ENCODE assay signal across 8 cellular contexts in the genomic region with DNA sequence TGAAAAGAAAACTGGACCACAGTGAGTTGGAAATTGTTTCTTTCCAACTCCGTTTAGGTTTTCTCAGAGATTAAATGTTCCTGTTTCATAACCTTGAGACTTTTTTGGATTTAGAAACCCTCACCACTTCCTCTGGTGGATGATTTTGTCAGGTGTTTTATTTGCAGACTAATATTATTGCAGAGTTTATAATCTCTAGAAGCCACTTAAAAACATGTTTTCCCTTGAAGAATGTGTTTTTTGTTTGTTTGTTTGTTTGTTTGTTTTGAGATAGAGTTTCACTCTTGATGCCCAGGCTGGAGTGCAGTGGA. TPM values are rescaled to one million over a fixed set of nuclear protein-coding genes. Genes with fewer than 3 reads are reported as not detected.
A peak's percentile ranks its signal among the peaks of the same experiment; 100 is the strongest.
DNase-seq lines count a peak whose midpoint lies in the region; ATAC-seq and TF ChIP-seq lines count a peak whose summit lies in the region.

No MANE protein-coding gene starts in this region.

- peaks cover 9% of the 10 kb centered on the region for H3K36me3 Mint-ChIP-seq in CD8-positive, alpha-beta T cell

- peak overlapping the region; percentile 64 for H3K27ac ChIP-seq in CD8-positive, alpha-beta T cell (ENCODE audit: low read depth, low read length)
- H3K27ac ChIP-seq in duodenal mucosa (ENCODE audit: low read depth, low read length) (no peak overlapping the region), neutrophil (peak overlapping the region; percentile 86)

- peak overlapping the region; percentile 98 for H3K4me3 Mint-ChIP-seq in CD8-positive, alpha-beta T cell

- H3K4me1 Mint-ChIP-seq in CD8-positive, alpha-beta T cell (ENCODE audit: low read depth): peaks cover 23% of the 10 kb centered on the region

- TF ChIP-seq CTCF in CD8-positive, alpha-beta T cell (IDR thresholded peaks at IDR 0.05): no peak
- no peak for TF ChIP-seq CTCF in neutrophil (IDR thresholded peaks at IDR 0.05)

- H3K27me3 Mint-ChIP-seq in CD8-positive, alpha-beta T cell (ENCODE audit: low read depth): no peaks in the 10 kb centered on the region

- H3K9me3 Mint-ChIP-seq in CD8-positive, alpha-beta T cell: no peaks in the 10 kb centered on the region

- peaks cover 11% of the 10 kb centered on the region for H3K4me1 ChIP-seq in CD8-positive, alpha-beta T cell (ENCODE audit: insufficient read depth, low read length)
- peaks cover 8 to 10% of the 10 kb centered on the region in 2 donors for H3K4me1 ChIP-seq in duodenal mucosa (ENCODE audit: control insufficient read depth in 1 of 2, insufficient read depth in 2 of 2, low read length in 2 of 2)
- H3K4me1 ChIP-seq in neutrophil (ENCODE audit: control insufficient read depth in 1 of 2, insufficient read depth in 1 of 2, low read depth in 1 of 2, low read length in 1 of 2): peaks cover 22 to 23% of the 10 kb centered on the region in 2 experiments

- intact Hi-C loops in CD8-positive, alpha-beta T cell (cut with DNase I, micrococcal nuclease): loop anchor here (1.0 to 10.0 kb wide), 8 partner anchors 66 to 1116 kb away; a partner anchor contains a TSS

- POLR2A ChIA-PET in CD8-positive, alpha-beta T cell (lab: Charles Lee): interaction anchor here (1.5 kb wide), 1 partner anchor 65 kb away, joined by 7 read pairs; a partner anchor contains a TSS

- DNase-seq in CD8-positive, alpha-beta T cell: no peak
- DNase-seq in MG63 (no peak), NCI-H187 treated with DMSO at 0.1 percent for 48 hours (lab: John Stamatoyannopoulos, UW) (no peak), NCI-H774 (lab: John Stamatoyannopoulos, UW) (no peak), NCI-H69 (lab: John Stamatoyannopoulos, UW) (no peak)

- peak overlapping the region; percentile 91 for H3K4me3 ChIP-seq in CD8-positive, alpha-beta T cell (ENCODE audit: low read depth, low read length)
- peak overlapping the region; percentile 85 for H3K4me3 ChIP-seq in MG63
- H3K4me3 ChIP-seq in duodenal mucosa (ENCODE audit: low read depth in 1 of 2, low read length in 2 of 2): peak overlapping the region; percentile 96 to 100
- peak overlapping the region; percentile 91 to 94 for H3K4me3 ChIP-seq in neutrophil (ENCODE audit: low read depth in 1 of 2, low read length in 1 of 2)

- no peaks in the 10 kb centered on the region for H3K9me3 ChIP-seq in CD8-positive, alpha-beta T cell (ENCODE audit: low read length)
- H3K9me3 ChIP-seq in MG63: no peaks in the 10 kb centered on the region
- H3K9me3 ChIP-seq in duodenal mucosa (ENCODE audit: control insufficient read depth in 1 of 2, low read length in 2 of 2): no peaks in the 10 kb centered on the region
- H3K9me3 ChIP-seq in neutrophil: no peaks in the 10 kb centered on the region

- no peaks in the 10 kb centered on the region for H3K27me3 ChIP-seq in CD8-positive, alpha-beta T cell (ENCODE audit: insufficient read depth, low read length)
- no peaks in the 10 kb centered on the region for H3K27me3 ChIP-seq in MG63
- no peaks in the 10 kb centered on the region for H3K27me3 ChIP-seq in duodenal mucosa (ENCODE audit: control insufficient read depth in 1 of 2, insufficient read depth in 2 of 2, low read length in 2 of 2)
- no peaks in the 10 kb centered on the region for H3K27me3 ChIP-seq in neutrophil

- peak overlapping the region; percentile 92 for H3K27ac Mint-ChIP-seq in CD8-positive, alpha-beta T cell

- no peak for ATAC-seq in CD8-positive, alpha-beta T cell
- no peak for ATAC-seq in GM19467 (IDR thresholded peaks at IDR 0.05; ENCODE audit: unreplicated experiment)

- H3K9ac ChIP-seq in duodenal mucosa (ENCODE audit: low read depth in 1 of 2, low read length in 2 of 2): peak overlapping the region; percentile 69 to 87

- CTCF ChIA-PET in CD8-positive, alpha-beta T cell (lab: Charles Lee): interaction anchor here (1.6 kb wide), 1 partner anchor 262 kb away, joined by 4 read pairs; no protein-coding TSS in a partner anchor

- H3K36me3 ChIP-seq in CD8-positive, alpha-beta T cell (ENCODE audit: insufficient read depth, low read length): no peaks in the 10 kb centered on the region
- no peaks in the 10 kb centered on the region for H3K36me3 ChIP-seq in MG63
- no peaks in the 10 kb centered on the region for H3K36me3 ChIP-seq in duodenal mucosa (ENCODE audit: control insufficient read depth in 1 of 2, insufficient read depth in 2 of 2, low read length in 2 of 2)
- H3K36me3 ChIP-seq in neutrophil: peaks cover 3% of the 10 kb centered on the region

RNA-seq across cellular contexts. Expression of a gene that starts 0.5 kb away (rescaled TPM):
- total RNA-seq in CD8-positive, alpha-beta T cell: 10 to 100 TPM in 1 of 2 experiments, 1 to 10 TPM in 1; 8.2 to 11.3 TPM
- total RNA-seq in MG63 (2014; rRNA removed; shearing (Covaris generic); ENCODE audit: low replicate concordance): 35.1 and 49.8 TPM in 2 replicates
